In the genomic region with DNA sequence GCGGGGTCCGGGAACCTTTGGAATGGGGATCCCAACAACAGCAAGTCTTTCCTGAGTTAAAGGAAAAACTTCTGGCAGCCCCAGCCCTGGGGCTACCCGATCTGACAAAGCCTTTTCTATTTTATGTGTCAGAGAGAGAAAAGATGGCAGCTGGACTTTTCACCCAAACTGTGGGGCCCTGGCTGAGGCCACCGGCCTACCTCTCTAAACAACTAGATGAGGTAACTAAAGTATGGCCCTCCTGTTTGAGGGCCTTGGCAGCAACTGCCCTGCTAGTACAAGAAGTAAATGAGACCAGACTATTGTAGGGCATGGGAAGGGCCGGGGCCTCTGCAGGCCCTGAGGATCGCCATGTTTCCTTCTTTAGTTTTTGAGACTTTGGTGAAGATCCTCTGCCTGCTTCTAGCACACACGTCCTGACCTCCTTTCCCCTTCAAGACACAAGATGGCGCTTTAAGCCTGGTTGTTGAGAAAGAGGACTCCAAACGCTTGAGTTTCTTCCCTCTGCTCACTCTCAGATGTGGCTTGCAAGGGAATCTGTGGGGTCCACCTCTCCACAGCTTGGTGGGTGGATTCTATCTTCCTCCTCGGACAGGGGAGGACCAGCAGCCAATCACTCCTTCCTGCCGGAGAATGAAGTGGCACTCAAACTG, we compare ENCODE assay signal across 8 cellular contexts. TPM values are rescaled to one million over a fixed set of nuclear protein-coding genes. Genes with fewer than 3 reads are reported as not detected.
A peak's percentile ranks its signal among the peaks of the same experiment; 100 is the strongest.
DNase-seq lines count a peak whose midpoint lies in the region; ATAC-seq and TF ChIP-seq lines count a peak whose summit lies in the region.

No MANE protein-coding gene starts in this region.

- H3K36me3 ChIP-seq in right lobe of liver: no peaks in the 10 kb centered on the region

- TF ChIP-seq POLR2A in right lobe of liver (IDR thresholded peaks at IDR 0.05): no peak

- peak; percentile 51 for DNase-seq in activated CD4-positive, alpha-beta T cell treated with anti-CD3 and anti-CD28 coated beads for 48 hours
- no peak for DNase-seq in activated CD4-positive, alpha-beta T cell treated with anti-CD3 and anti-CD28 coated beads for 1 hour
- DNase-seq in Kasumi-1 (lab: John Stamatoyannopoulos, UW): peak; percentile 82 to 91
- peak; percentile 86 for DNase-seq in OCI-M1 (lab: John Stamatoyannopoulos, UW)
- peak; percentile 61 for DNase-seq in cerebellar cortex (ENCODE audit: low spot score)
- DNase-seq in right lobe of liver: peak in 1 of 3 donors; percentile 61
- DNase-seq in superior temporal gyrus (ENCODE audit: extremely low spot score): peak; percentile 93

- TF ChIP-seq CTCF in right lobe of liver (IDR thresholded peaks at IDR 0.05): peak; percentile 48 to 65 (median 58)

- H3K27me3 ChIP-seq in right lobe of liver: no peaks in the 10 kb centered on the region

- intact Hi-C loops in right lobe of liver (cut with DNase I): loop anchor here in 1 of 2 donors (10.0 kb wide), 1 partner anchor 252 kb away; no protein-coding TSS in a partner anchor

- 15% methylated on average over 6 of the region's 11 CpGs for WGBS in right lobe of liver (ENCODE audit: insufficient coverage, low coverage, low lambda C conversion rate, missing lambda C conversion rate)

- ATAC-seq in right lobe of liver: peak in 3 of 4 donors; percentile 33 to 40 (median 34)
- no peak for ATAC-seq in HG03175 (IDR thresholded peaks at IDR 0.05; ENCODE audit: unreplicated experiment)

- H3K4me1 ChIP-seq in right lobe of liver: no peaks in the 10 kb centered on the region

- no peak overlapping the region for H3K27ac ChIP-seq in right lobe of liver

- H3K9me3 ChIP-seq in right lobe of liver: no peaks in the 10 kb centered on the region

- no peak overlapping the region for H3K4me3 ChIP-seq in right lobe of liver

RNA-seq across cellular contexts. Expression of a gene that starts 18.5 kb away (rescaled TPM):
- total RNA-seq in right lobe of liver: not detected
